In the genomic region with DNA sequence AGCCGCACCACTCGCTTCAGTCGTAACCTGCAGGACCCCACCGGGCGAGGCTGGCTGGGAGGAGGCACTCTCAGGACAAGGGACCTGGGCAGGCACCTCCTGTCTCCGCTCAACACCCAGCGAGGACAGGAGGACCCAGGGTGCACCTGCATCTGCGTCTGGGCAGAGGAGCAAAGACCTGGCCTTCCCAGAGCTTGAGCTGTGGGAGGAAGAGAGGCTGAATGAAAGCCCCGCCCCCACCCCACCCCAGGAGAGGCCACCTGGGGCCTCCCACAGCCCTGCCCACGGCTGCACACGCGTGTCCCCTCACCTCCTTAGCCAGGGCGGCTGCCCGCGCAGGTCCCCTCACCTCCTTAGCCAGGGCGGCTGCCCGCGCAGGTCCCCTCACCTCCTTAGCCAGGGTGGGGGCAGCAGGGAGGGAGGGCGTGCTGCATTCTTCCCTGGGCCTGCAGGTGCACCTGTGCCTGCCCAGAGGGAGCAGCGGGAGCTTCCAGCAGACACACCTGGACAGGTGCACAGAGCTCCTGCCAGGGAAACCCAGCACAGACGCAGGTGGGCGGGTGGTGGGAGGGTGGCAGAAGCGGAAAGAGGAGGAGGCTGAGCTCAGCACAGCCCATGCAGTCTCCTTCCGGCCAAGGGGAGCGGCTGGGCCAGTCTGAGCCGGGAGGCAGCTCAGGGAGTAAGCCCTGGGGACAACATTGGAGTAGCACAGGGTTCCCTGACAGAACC, we compare ENCODE assay signal across 12 cellular contexts. TPM values are rescaled to one million over a fixed set of nuclear protein-coding genes. Genes with fewer than 3 reads are reported as not detected.
DNase-seq lines count a peak whose midpoint lies in the region; TF ChIP-seq lines count a peak whose summit lies in the region.
"Had no signal": no experiment of that assay in that cellular context is flagged by ENCODE, and none has a peak within 500 bp of the region (broad histone marks: within the 10 kb centered on the region; RNA-seq: fewer than 3 reads in every experiment).

No MANE protein-coding gene starts in this region.

- no peaks in the 10 kb centered on the region for H3K27me3 ChIP-seq in H9 (ENCODE audit: insufficient read depth, low read length)
- no peaks in the 10 kb centered on the region for H3K27me3 ChIP-seq in endodermal cell (ENCODE audit: control insufficient read depth, insufficient read depth, low read length, poor library complexity, severe bottlenecking)
- H3K27me3 ChIP-seq in suprapubic skin: peaks cover 22% of the 10 kb centered on the region

- H3K23ac ChIP-seq in H9 (ENCODE audit: insufficient read length, low read depth, low read length): no peak overlapping the region

- no peak overlapping the region for H4K5ac ChIP-seq in H9 (ENCODE audit: insufficient read length, low read depth, low read length)

- H2BK15ac ChIP-seq in H9 (ENCODE audit: low read depth, low read length): no peak overlapping the region

- no peak overlapping the region for H4K8ac ChIP-seq in H9 (replicated peaks; ENCODE audit: insufficient read length, low read depth, low read length)

- no peak overlapping the region for H3K4ac ChIP-seq in H9 (ENCODE audit: low read depth, low read length)

- no CpG with 5 or more reads among the region's 26 CpGs for WGBS in H9 (ENCODE audit: extremely low coverage, insufficient read length, low lambda C conversion rate)
- WGBS in endodermal cell (ENCODE audit: insufficient coverage in 1 of 2, insufficient read length in 1 of 2), 2 experiments: 91 to 100% methylated on average over 1 to 25 of the region's 26 CpGs
- WGBS in suprapubic skin: 48% methylated on average over 14 of the region's 26 CpGs

- H3K36me3 ChIP-seq in endodermal cell (ENCODE audit: control insufficient read depth, insufficient read depth, low read length): no peaks in the 10 kb centered on the region
- H3K36me3 ChIP-seq in suprapubic skin: no peaks in the 10 kb centered on the region

- H3K14ac ChIP-seq in H9 (ENCODE audit: insufficient read depth, low read length): no peak overlapping the region

- H3K27ac ChIP-seq in H9 (ENCODE audit: insufficient read length, low read depth, low read length) (no peak overlapping the region), endodermal cell (ENCODE audit: low read depth, low read length) (no peak overlapping the region), suprapubic skin (peak overlapping the region; percentile 4)
- H3K27ac ChIP-seq: dorsolateral prefrontal cortex, parathyroid adenoma had no signal

- TF ChIP-seq EP300 in suprapubic skin (IDR thresholded peaks at IDR 0.05): no peak

- no peaks in the 10 kb centered on the region for H3K9me3 ChIP-seq in H9 (ENCODE audit: control insufficient read depth, low read depth, low read length)
- no peaks in the 10 kb centered on the region for H3K9me3 ChIP-seq in endodermal cell (ENCODE audit: control insufficient read depth, low read length)
- H3K9me3 ChIP-seq in suprapubic skin: no peaks in the 10 kb centered on the region

- no peaks in the 10 kb centered on the region for H3K79me1 ChIP-seq in H9 (ENCODE audit: insufficient read depth, low read depth, low read length, poor library complexity, severe bottlenecking)

- no peak overlapping the region for H3K4me2 ChIP-seq in H9 (ENCODE audit: insufficient read depth, insufficient read length, low read length)

- H2BK20ac ChIP-seq in H9 (ENCODE audit: low read depth, low read length, poor library complexity, severe bottlenecking): no peak overlapping the region

- no peak overlapping the region for H2BK120ac ChIP-seq in H9 (ENCODE audit: low read depth, low read length, poor library complexity, severe bottlenecking)

- no peak overlapping the region for H2BK5ac ChIP-seq in H9 (ENCODE audit: insufficient read length, low read length)

- H3T11ph ChIP-seq in H9 (ENCODE audit: low read length): no peak overlapping the region

- H3K36me3 Mint-ChIP-seq in H9 (ENCODE audit: insufficient read depth in 1 of 3, low read depth in 3 of 3) (no peaks in the 10 kb centered on the region), endodermal cell (ENCODE audit: low read depth) (no peaks in the 10 kb centered on the region), glutamatergic neuron (ENCODE audit: unreplicated experiment) (no peaks in the 10 kb centered on the region)

- peak overlapping the region in 1 of 3 experiments; percentile 85; a peak in 2 of 7 replicates for H3K27ac Mint-ChIP-seq in H9
- H3K27ac Mint-ChIP-seq in endodermal cell: no peak overlapping the region
- H3K27ac Mint-ChIP-seq in glutamatergic neuron (ENCODE audit: unreplicated experiment): no peak overlapping the region
- H3K27ac Mint-ChIP-seq: activated T-helper 1 cell treated with anti-CD3 and anti-CD28 coated beads, Interleukin-12 subunit alpha, Interleukin-12 subunit beta, Interleukin-2, Interleukin-4 antibody, amounts not matched to agents 30 ng/mL and 10 ng/mL and 1 ng/mL, durations not matched to agents 14 hours and 24 hours and 36 hours had no signal

- TF ChIP-seq CTCF in H9 (conservative IDR thresholded peaks at IDR 0.05) (no peak), endodermal cell (conservative IDR thresholded peaks at IDR 0.05) (peak; percentile 27), suprapubic skin (IDR thresholded peaks at IDR 0.05) (no peak), glutamatergic neuron (IDR thresholded peaks at IDR 0.05; ENCODE audit: partially characterized antibody, unreplicated experiment) (no peak)

- H3K4me3 Mint-ChIP-seq in H9: no peak overlapping the region
- H3K4me3 Mint-ChIP-seq in endodermal cell: no peak overlapping the region
- H3K4me3 Mint-ChIP-seq in glutamatergic neuron (ENCODE audit: unreplicated experiment): no peak overlapping the region
- H3K4me3 Mint-ChIP-seq: activated T-helper 1 cell treated with anti-CD3 and anti-CD28 coated beads, Interleukin-12 subunit alpha, Interleukin-12 subunit beta, Interleukin-2, Interleukin-4 antibody, amounts not matched to agents 30 ng/mL and 10 ng/mL and 1 ng/mL, durations not matched to agents 14 hours and 24 hours and 36 hours had no signal

- no peak overlapping the region for H2AFZ ChIP-seq in H9 (ENCODE audit: low read length)
- H2AFZ ChIP-seq: parathyroid adenoma had no signal

- H3K79me2 ChIP-seq in H9 (ENCODE audit: insufficient read depth, low read length): no peaks in the 10 kb centered on the region
- H3K79me2 ChIP-seq: parathyroid adenoma had no signal

- no peak overlapping the region for H3K18ac ChIP-seq in H9 (ENCODE audit: insufficient read length, low read depth, low read length)

- no peaks in the 10 kb centered on the region for H3K23me2 ChIP-seq in H9 (ENCODE audit: insufficient read length, low read depth, low read length, poor library complexity, severe bottlenecking)

- no peak overlapping the region for H4K91ac ChIP-seq in H9 (ENCODE audit: insufficient read length, low read depth, low read length)

- no peak for TF ChIP-seq POLR2A in suprapubic skin (IDR thresholded peaks at IDR 0.05)

- H3K9ac ChIP-seq in H9 (ENCODE audit: extremely low read depth, insufficient read length, low read length) (no peak overlapping the region), endodermal cell (ENCODE audit: extremely low read depth, low read length, poor library complexity, severe bottlenecking) (no peak overlapping the region)
- H3K9ac ChIP-seq: parathyroid adenoma had no signal

- peaks cover 4% of the 10 kb centered on the region for H4K20me1 ChIP-seq in H9 (ENCODE audit: control insufficient read depth, insufficient read depth, insufficient read length)

- peak; percentile 62 for DNase-seq in H9
- peak; percentile 89 for DNase-seq in NCI-H2171 treated with DMSO at 0.1 percent for 48 hours (lab: John Stamatoyannopoulos, UW)
- no peak for DNase-seq in endodermal cell
- DNase-seq in suprapubic skin (ENCODE audit: low spot score in 2 of 2): no peak
- no peak for DNase-seq in activated CD8-positive, alpha-beta memory T cell treated with anti-CD3 and anti-CD28 coated beads for 24 hours
- no peak for DNase-seq in glutamatergic neuron
- no peak for DNase-seq in NK-92 treated with Interleukin-12 subunit alpha and Interleukin-12 subunit beta, amount 100 ng/mL, for 24 hours (lab: John Stamatoyannopoulos, UW)
- DNase-seq: dorsolateral prefrontal cortex, GDM1, NCI-H2227 treated with DMSO at 0.1 percent for 48 hours had no signal

- H3K4me1 Mint-ChIP-seq in H9: peaks cover 6 to 32% of the 10 kb centered on the region in 2 experiments
- peaks cover 23% of the 10 kb centered on the region for H3K4me1 Mint-ChIP-seq in endodermal cell
- peaks cover 26% of the 10 kb centered on the region for H3K4me1 Mint-ChIP-seq in glutamatergic neuron (ENCODE audit: low read depth, unreplicated experiment)

- no peak overlapping the region for H2BK12ac ChIP-seq in H9 (ENCODE audit: insufficient read length, low read depth, low read length)

- no peaks in the 10 kb centered on the region; the same call in 1 of the 2 replicates for H3K27me3 Mint-ChIP-seq in H9 (ENCODE audit: low read depth)
- H3K27me3 Mint-ChIP-seq in endodermal cell (ENCODE audit: insufficient read depth): no peaks in the 10 kb centered on the region
- peaks cover 7% of the 10 kb centered on the region for H3K27me3 Mint-ChIP-seq in glutamatergic neuron (ENCODE audit: unreplicated experiment)

- H3K9me3 Mint-ChIP-seq in H9 (no peaks in the 10 kb centered on the region), endodermal cell (no peaks in the 10 kb centered on the region), glutamatergic neuron (ENCODE audit: unreplicated experiment) (peaks cover 2% of the 10 kb centered on the region)
- H3K9me3 Mint-ChIP-seq: activated T-helper 1 cell treated with anti-CD3 and anti-CD28 coated beads, Interleukin-12 subunit alpha, Interleukin-12 subunit beta, Interleukin-2, Interleukin-4 antibody, amounts not matched to agents 30 ng/mL and 10 ng/mL and 1 ng/mL, durations not matched to agents 14 hours and 24 hours and 36 hours had no signal

- no peak overlapping the region for H3K4me3 ChIP-seq in endodermal cell (ENCODE audit: low read length)
- no peak overlapping the region for H3K4me3 ChIP-seq in suprapubic skin
- H3K4me3 ChIP-seq: dorsolateral prefrontal cortex had no signal

- H3K56ac ChIP-seq in H9 (ENCODE audit: insufficient read length, low read depth, low read length): no peak overlapping the region

- H2AK5ac ChIP-seq in H9 (ENCODE audit: insufficient read length, low read length): no peak overlapping the region

- H3K4me1 ChIP-seq in H9 (ENCODE audit: insufficient read depth, low read length): no peaks in the 10 kb centered on the region
- H3K4me1 ChIP-seq in endodermal cell (ENCODE audit: control insufficient read depth, insufficient read depth, low read length): peaks cover 8% of the 10 kb centered on the region
- peaks cover 46% of the 10 kb centered on the region for H3K4me1 ChIP-seq in suprapubic skin
- H3K4me1 ChIP-seq: parathyroid adenoma had no signal

RNA-seq across cellular contexts. Expression of gene SLC12A7, which starts 18.5 kb away (rescaled TPM):
- total RNA-seq in H9 (2021) (30.8 and 30.9 TPM in 2 replicates), endodermal cell (10 to 100 TPM; 58.9 to 61.6 TPM), suprapubic skin (10 to 100 TPM in 3 of 4 donors, 1 to 10 TPM in 1; 8.6 to 29.0 (median 21.5) TPM), glutamatergic neuron (ENCODE audit: unreplicated experiment) (147 TPM)
- 45.1 TPM for polyA plus RNA-seq in endodermal cell (2013, experiment 1 of 2)
- 40.0 TPM for polyA plus RNA-seq in endodermal cell (2013, experiment 2 of 2)

Comparison
In these comparisons a context has a peak if more than half of its experiments do, and no peak if none do; other contexts are left out.
1. DNase-seq: peak in H9 (single experiment) and NCI-H2171 treated with DMSO at 0.1 percent for 48 hours (single experiment); none in endodermal cell (single experiment), suprapubic skin (0 of 2), activated CD8-positive, alpha-beta memory T cell treated with anti-CD3 and anti-CD28 coated beads for 24 hours (single experiment), glutamatergic neuron (single experiment) and NK-92 treated with Interleukin-12 subunit alpha and Interleukin-12 subunit beta, amount 100 ng/mL, for 24 hours (single experiment).